8 cellular contexts compared by ENCODE assay signal in the genomic region with DNA sequence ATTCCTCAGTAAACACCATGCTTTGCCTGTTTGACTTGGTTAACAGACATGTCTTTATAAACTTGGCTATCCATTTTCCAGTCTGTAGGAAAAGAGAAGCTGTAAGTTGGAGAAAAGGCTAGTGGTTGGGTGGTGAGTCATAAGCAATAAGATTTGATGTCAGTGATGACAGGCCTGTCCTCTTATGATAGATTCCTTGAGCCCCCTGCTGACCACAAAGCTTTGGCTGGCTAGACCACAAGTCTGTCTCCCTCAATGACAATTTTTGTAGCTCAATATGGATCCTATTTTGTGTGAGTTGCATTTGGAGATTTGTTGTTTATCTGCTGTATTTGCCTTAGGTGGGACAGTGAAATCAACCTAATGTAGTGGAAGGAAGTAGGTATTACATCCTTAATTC.
A peak's percentile ranks its signal among the peaks of the same experiment; 100 is the strongest.
DNase-seq lines count a peak whose midpoint lies in the region; ATAC-seq lines count a peak whose summit lies in the region.

No MANE protein-coding gene starts in this region.

- peaks cover 36% of the 10 kb centered on the region for H3K4me1 Mint-ChIP-seq in activated T-cell treated with anti-CD3 and anti-CD28 coated beads, Interleukin-2, amount 50 U/mL, for 4 hours (ENCODE audit: low read depth)
- H3K4me1 Mint-ChIP-seq in central memory CD8-positive, alpha-beta T cell: peaks cover 25% of the 10 kb centered on the region
- H3K4me1 Mint-ChIP-seq in stimulated activated effector memory CD8-positive, alpha-beta T cell treated with anti-CD3 and anti-CD28 coated beads, Interleukin-12 subunit alpha, Interleukin-12 subunit beta, amount 100 ng/mL, for 72 hours: peaks cover 28% of the 10 kb centered on the region

- H3K36me3 Mint-ChIP-seq in activated T-cell treated with anti-CD3 and anti-CD28 coated beads, Interleukin-2, amount 50 U/mL, for 4 hours (ENCODE audit: insufficient read depth): peaks cover 27% of the 10 kb centered on the region
- peaks cover 7% of the 10 kb centered on the region for H3K36me3 Mint-ChIP-seq in central memory CD8-positive, alpha-beta T cell (ENCODE audit: insufficient read depth)
- peaks cover 24% of the 10 kb centered on the region for H3K36me3 Mint-ChIP-seq in stimulated activated effector memory CD8-positive, alpha-beta T cell treated with anti-CD3 and anti-CD28 coated beads, Interleukin-12 subunit alpha, Interleukin-12 subunit beta, amount 100 ng/mL, for 72 hours

- H3K9me3 Mint-ChIP-seq in activated T-cell treated with anti-CD3 and anti-CD28 coated beads, Interleukin-2, amount 50 U/mL, for 4 hours: peaks cover 8% of the 10 kb centered on the region
- peaks cover 1% of the 10 kb centered on the region for H3K9me3 Mint-ChIP-seq in central memory CD8-positive, alpha-beta T cell
- peaks cover 1% of the 10 kb centered on the region for H3K9me3 Mint-ChIP-seq in stimulated activated effector memory CD8-positive, alpha-beta T cell treated with anti-CD3 and anti-CD28 coated beads, Interleukin-12 subunit alpha, Interleukin-12 subunit beta, amount 100 ng/mL, for 72 hours

- peak overlapping the region; percentile 46 for H3K4me3 Mint-ChIP-seq in activated T-cell treated with anti-CD3 and anti-CD28 coated beads, Interleukin-2, amount 50 U/mL, for 4 hours
- peak overlapping the region; percentile 63 for H3K4me3 Mint-ChIP-seq in central memory CD8-positive, alpha-beta T cell
- H3K4me3 Mint-ChIP-seq in stimulated activated effector memory CD8-positive, alpha-beta T cell treated with anti-CD3 and anti-CD28 coated beads, Interleukin-12 subunit alpha, Interleukin-12 subunit beta, amount 100 ng/mL, for 72 hours: no peak overlapping the region

- no peak overlapping the region for H3K4me3 ChIP-seq in H7 (ENCODE audit: insufficient read depth, low read depth, low read length)

- no peaks in the 10 kb centered on the region for H3K27me3 ChIP-seq in H7 (ENCODE audit: control insufficient read depth, insufficient read depth, low read length)

- H3K27me3 Mint-ChIP-seq in activated T-cell treated with anti-CD3 and anti-CD28 coated beads, Interleukin-2, amount 50 U/mL, for 4 hours (ENCODE audit: low read depth): no peaks in the 10 kb centered on the region
- no peaks in the 10 kb centered on the region for H3K27me3 Mint-ChIP-seq in central memory CD8-positive, alpha-beta T cell

- no peaks in the 10 kb centered on the region for H3K36me3 ChIP-seq in H7 (replicated peaks; ENCODE audit: control insufficient read depth, insufficient read depth, low read length)

- peak; percentile 37 to 50 for ATAC-seq in activated T-cell treated with anti-CD3 and anti-CD28 coated beads, Interleukin-2, amount 50 U/mL, for 4 hours
- no peak for ATAC-seq in central memory CD8-positive, alpha-beta T cell (replicated peaks; ENCODE audit: extremely low read depth, poor library complexity, severe bottlenecking)
- ATAC-seq in stimulated activated effector memory CD8-positive, alpha-beta T cell treated with anti-CD3 and anti-CD28 coated beads, Interleukin-12 subunit alpha, Interleukin-12 subunit beta, amount 100 ng/mL, for 72 hours: peak; percentile 89
- ATAC-seq in GM21381 (IDR thresholded peaks at IDR 0.05; ENCODE audit: unreplicated experiment): no peak

- DNase-seq in activated T-cell treated with anti-CD3 and anti-CD28 coated beads, Interleukin-2, amount 50 U/mL, for 4 hours: no peak
- DNase-seq in activated T-cell treated with anti-CD3 and anti-CD28 coated beads for 4 hours (no peak), OCI-M1 (lab: John Stamatoyannopoulos, UW) (peak; percentile 84), ecto neural progenitor cell (ENCODE audit: low spot score) (no peak), H7 (no peak)
- DNase-seq in central memory CD8-positive, alpha-beta T cell (ENCODE audit: low spot score in 2 of 2): no peak
- peak in 1 of 2 donors; percentile 54 for DNase-seq in stimulated activated effector memory CD8-positive, alpha-beta T cell treated with anti-CD3 and anti-CD28 coated beads, Interleukin-12 subunit alpha, Interleukin-12 subunit beta, amount 100 ng/mL, for 72 hours (ENCODE audit: low spot score in 2 of 2)

- peak overlapping the region; percentile 32 for H3K27ac Mint-ChIP-seq in central memory CD8-positive, alpha-beta T cell (ENCODE audit: low read depth)
- no peak overlapping the region for H3K27ac Mint-ChIP-seq in stimulated activated effector memory CD8-positive, alpha-beta T cell treated with anti-CD3 and anti-CD28 coated beads, Interleukin-12 subunit alpha, Interleukin-12 subunit beta, amount 100 ng/mL, for 72 hours

Comparison
In these comparisons a context has a peak if more than half of its experiments do, and no peak if none do; other contexts are left out.
1. ATAC-seq: peak in activated T-cell treated with anti-CD3 and anti-CD28 coated beads, Interleukin-2, amount 50 U/mL, for 4 hours (2 of 2) and stimulated activated effector memory CD8-positive, alpha-beta T cell treated with anti-CD3 and anti-CD28 coated beads, Interleukin-12 subunit alpha, Interleukin-12 subunit beta, amount 100 ng/mL, for 72 hours (single experiment); none in central memory CD8-positive, alpha-beta T cell (single experiment) and GM21381 (single experiment).